Comparison of ENCODE assay signal across 20 cellular contexts in the genomic region with DNA sequence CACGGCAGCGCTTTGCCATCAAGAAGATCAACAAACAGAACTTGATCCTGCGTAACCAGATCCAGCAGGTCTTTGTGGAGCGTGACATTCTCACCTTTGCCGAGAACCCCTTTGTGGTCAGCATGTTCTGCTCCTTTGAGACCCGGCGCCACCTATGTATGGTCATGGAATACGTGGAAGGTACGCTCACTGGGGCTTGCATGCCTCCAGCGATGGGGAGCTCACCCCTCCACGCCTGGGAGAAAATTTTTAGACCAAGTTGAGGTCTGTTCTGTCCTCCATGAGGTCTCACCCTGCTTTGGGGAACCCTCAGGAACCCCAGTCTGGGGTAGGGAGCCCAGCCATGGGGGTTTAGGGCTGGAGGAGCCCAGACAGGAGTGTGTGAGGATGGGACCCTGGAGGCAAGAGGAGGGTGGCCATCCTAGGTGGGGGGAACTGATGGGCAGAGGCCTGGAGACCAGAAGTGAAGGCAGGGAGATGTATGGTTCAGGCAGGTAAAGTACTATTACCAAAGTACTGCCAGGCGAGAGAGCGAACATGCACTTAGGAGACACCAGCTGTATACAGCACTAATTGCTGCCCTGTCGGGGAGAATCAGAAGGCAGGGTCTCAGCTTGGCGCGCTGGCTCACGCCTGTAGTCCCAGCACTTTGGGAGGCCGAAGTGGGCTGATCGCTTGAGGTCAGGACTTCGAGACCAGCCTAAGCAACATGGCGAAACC. TPM values are rescaled to one million over a fixed set of nuclear protein-coding genes. Genes with fewer than 3 reads are reported as not detected.
DNase-seq lines count a peak whose midpoint lies in the region; ATAC-seq, FAIRE-seq and TF ChIP-seq lines count a peak whose summit lies in the region.
"Had no signal": no experiment of that assay in that cellular context is flagged by ENCODE, and none has a peak within 500 bp of the region (broad histone marks: within the 10 kb centered on the region; RNA-seq: fewer than 3 reads in every experiment).

No MANE protein-coding gene starts in this region.

- no peaks in the 10 kb centered on the region for H3K4me1 Mint-ChIP-seq in activated naive CD8-positive, alpha-beta T cell treated with anti-CD3 and anti-CD28 coated beads for 36 hours
- no peaks in the 10 kb centered on the region for H3K4me1 Mint-ChIP-seq in activated naive CD8-positive, alpha-beta T cell treated with anti-CD3 and anti-CD28 coated beads, Interleukin-2, amount 50 U/mL, for 24 hours
- peaks cover 4% of the 10 kb centered on the region for H3K4me1 Mint-ChIP-seq in progenitor cell of endocrine pancreas (ENCODE audit: low read depth)
- H3K4me1 Mint-ChIP-seq in endothelial cell (ENCODE audit: unreplicated experiment) = no peaks in the 10 kb centered on the region
- H3K4me1 Mint-ChIP-seq: B cell had no signal

- H3K79me1 ChIP-seq in H1 (ENCODE audit: low read depth, low read length) = no peaks in the 10 kb centered on the region

- 92% methylated on average over 21 of the region's 21 CpGs; no CpG with 5 or more reads in 1 of the 2 experiments for WGBS in H1 (ENCODE audit: extremely low coverage in 1 of 2, insufficient coverage in 1 of 2, insufficient read length in 1 of 2, insufficient replicate concordance in 2 of 2, low coverage in 1 of 2, low lambda C conversion rate in 2 of 2, missing lambda C conversion rate in 1 of 2), 2 experiments

- no peak for TF ChIP-seq CTCF in H1 (IDR thresholded peaks at IDR 0.05; ENCODE audit: control extremely low read depth in 1 of 3, insufficient read depth in 1 of 3, low read depth in 1 of 3, low read length in 3 of 3)
- no peak for TF ChIP-seq CTCF in progenitor cell of endocrine pancreas (IDR thresholded peaks at IDR 0.05; ENCODE audit: unreplicated experiment)
- no peak for TF ChIP-seq CTCF in endothelial cell (IDR thresholded peaks at IDR 0.05; ENCODE audit: unreplicated experiment)

- CTCF ChIA-PET in H1 (lab: Charles Lee; ENCODE audit: partially characterized antibody) = interaction anchor here (0.7 to 1.6 kb wide), 3 partner anchors 14 to 72 kb away, joined by 3 to 4 read pairs (median 3); no protein-coding TSS in a partner anchor

- no peak overlapping the region for H2BK20ac ChIP-seq in H1 (ENCODE audit: low read length)

- H3K27me3 ChIP-seq in H1 (replicated peaks in 1 of 4; ENCODE audit: control insufficient read depth in 3 of 4, extremely low read depth in 1 of 4, insufficient read depth in 3 of 4, low read length in 3 of 4) = no peaks in the 10 kb centered on the region

- TF ChIP-seq RAD21 in H1 (IDR thresholded peaks at IDR 0.05 in 1 of 2, conservative IDR thresholded peaks at IDR 0.05 in 1 of 2; ENCODE audit: low read depth in 2 of 2, low read length in 2 of 2) = no peak

- H3K9me3 ChIP-seq in H1 (ENCODE audit: insufficient read depth in 2 of 2, low read depth in 1 of 2, low read length in 1 of 2) = no peaks in the 10 kb centered on the region
- H3K9me3 ChIP-seq: Caco-2, HAP-1 had no signal

- no peak overlapping the region for H4K91ac ChIP-seq in H1 (replicated peaks; ENCODE audit: insufficient read length, low read length)

- no peak for ATAC-seq in activated naive CD8-positive, alpha-beta T cell treated with anti-CD3 and anti-CD28 coated beads, Interleukin-2, amount 50 U/mL, for 24 hours
- no peak for ATAC-seq in GM21786 (IDR thresholded peaks at IDR 0.05; ENCODE audit: unreplicated experiment)
- ATAC-seq: CD8-positive, alpha-beta T cell had no signal

- no peak overlapping the region for H3K9ac ChIP-seq in H1 (replicated peaks in 1 of 4; ENCODE audit: extremely low read depth in 1 of 4, low read depth in 3 of 4, low read length in 3 of 4)

- no peak overlapping the region for H3K23ac ChIP-seq in H1 (ENCODE audit: insufficient read length)

- H3K18ac ChIP-seq in H1 (ENCODE audit: extremely low read depth, low read length) = no peak overlapping the region

- no peak overlapping the region for H3K56ac ChIP-seq in H1 (replicated peaks; ENCODE audit: insufficient read length, low read depth, low read length)

- no peak overlapping the region for H2AFZ ChIP-seq in H1 (ENCODE audit: low read length)

- H2AK5ac ChIP-seq in H1 (ENCODE audit: low read depth, low read length) = no peak overlapping the region

- H4K5ac ChIP-seq in H1 (ENCODE audit: insufficient read length, low read depth, low read length) = no peak overlapping the region

- H2BK12ac ChIP-seq in H1 (ENCODE audit: low read depth, low read length) = no peak overlapping the region

- H3K27ac ChIP-seq in H1 (ENCODE audit: low read depth, low read length) = no peak overlapping the region
- H3K27ac ChIP-seq: HL-60 had no signal

- peaks cover 16% of the 10 kb centered on the region for H3K36me3 Mint-ChIP-seq in activated naive CD8-positive, alpha-beta T cell treated with anti-CD3 and anti-CD28 coated beads for 36 hours
- H3K36me3 Mint-ChIP-seq in activated naive CD8-positive, alpha-beta T cell treated with anti-CD3 and anti-CD28 coated beads, Interleukin-2, amount 50 U/mL, for 24 hours (ENCODE audit: low read depth) = peaks cover 32% of the 10 kb centered on the region
- peaks cover 15% of the 10 kb centered on the region for H3K36me3 Mint-ChIP-seq in progenitor cell of endocrine pancreas (ENCODE audit: insufficient read depth)
- H3K36me3 Mint-ChIP-seq in endothelial cell (ENCODE audit: low read depth, unreplicated experiment) = no peaks in the 10 kb centered on the region

- no peak overlapping the region for H3K14ac ChIP-seq in H1 (ENCODE audit: insufficient read length)

- H3K4me2 ChIP-seq in H1 (ENCODE audit: insufficient read depth in 1 of 2, low read depth in 2 of 2, low read length in 2 of 2) = no peak overlapping the region

- peak overlapping the region; percentile 71; the same call in 1 of the 2 replicates for H4K8ac ChIP-seq in H1 (ENCODE audit: extremely low read depth, insufficient read depth, low read length)

- no peaks in the 10 kb centered on the region for H3K23me2 ChIP-seq in H1 (ENCODE audit: low read depth, low read length)

- TF ChIP-seq POLR2A in H1 (IDR thresholded peaks at IDR 0.05; ENCODE audit: control extremely low read depth in 1 of 2, low read depth in 2 of 2, low read length in 2 of 2) = no peak

- H2BK120ac ChIP-seq in H1 (replicated peaks; ENCODE audit: low read depth, low read length) = no peak overlapping the region

- no peak for TF ChIP-seq EP300 in H1 (IDR thresholded peaks at IDR 0.05; ENCODE audit: borderline replicate concordance in 1 of 2, low read depth in 2 of 2, low read length in 2 of 2)

- H3K27me3 Mint-ChIP-seq in activated naive CD8-positive, alpha-beta T cell treated with anti-CD3 and anti-CD28 coated beads for 36 hours = no peaks in the 10 kb centered on the region
- no peaks in the 10 kb centered on the region for H3K27me3 Mint-ChIP-seq in activated naive CD8-positive, alpha-beta T cell treated with anti-CD3 and anti-CD28 coated beads, Interleukin-2, amount 50 U/mL, for 24 hours
- H3K27me3 Mint-ChIP-seq in progenitor cell of endocrine pancreas (no peaks in the 10 kb centered on the region), endothelial cell (ENCODE audit: unreplicated experiment) (peaks cover 8% of the 10 kb centered on the region)
- H3K27me3 Mint-ChIP-seq: B cell had no signal

- H2BK5ac ChIP-seq in H1 (ENCODE audit: low read depth, low read length) = no peak overlapping the region

- peak overlapping the region; percentile 20 for H3K27ac Mint-ChIP-seq in activated naive CD8-positive, alpha-beta T cell treated with anti-CD3 and anti-CD28 coated beads for 36 hours
- H3K27ac Mint-ChIP-seq in activated naive CD8-positive, alpha-beta T cell treated with anti-CD3 and anti-CD28 coated beads, Interleukin-2, amount 50 U/mL, for 24 hours = no peak overlapping the region
- H3K27ac Mint-ChIP-seq in progenitor cell of endocrine pancreas (peak overlapping the region; percentile 67), endothelial cell (ENCODE audit: unreplicated experiment) (no peak overlapping the region)
- H3K27ac Mint-ChIP-seq: B cell; CD8-positive, alpha-beta T cell; HFFc6 had no signal

- H3K4me3 ChIP-seq in H1 (ENCODE audit: extremely low read depth in 1 of 4, insufficient read depth in 2 of 4, low read depth in 3 of 4, low read length in 4 of 4) = no peak overlapping the region
- H3K4me3 ChIP-seq: HAP-1 had no signal

- H3K79me2 ChIP-seq in H1 (ENCODE audit: control insufficient read depth in 1 of 2, insufficient read depth in 2 of 2, low read length in 2 of 2) = no peaks in the 10 kb centered on the region

- no peak for DNase-seq in activated naive CD8-positive, alpha-beta T cell treated with anti-CD3 and anti-CD28 coated beads for 36 hours
- DNase-seq in activated naive CD8-positive, alpha-beta T cell treated with anti-CD3 and anti-CD28 coated beads, Interleukin-2, amount 50 U/mL, for 24 hours = no peak
- DNase-seq in COLO668 (lab: John Stamatoyannopoulos, UW; ENCODE audit: unreplicated experiment) (peak; percentile 15), H1 (ENCODE audit: low read depth in 1 of 2, low spot score in 2 of 2) (no peak), progenitor cell of endocrine pancreas (ENCODE audit: low spot score, unreplicated experiment) (no peak), endothelial cell (ENCODE audit: low spot score) (no peak)
- no peak for DNase-seq in activated naive CD4-positive, alpha-beta T cell treated with Interleukin-2 at 50 U/mL for 16 hours
- DNase-seq: C1 segment of cervical spinal cord; Caco-2; CD8-positive, alpha-beta T cell; GOT3; HFFc6; IMR-90; KG1 had no signal

- no peak overlapping the region for H2BK15ac ChIP-seq in H1 (ENCODE audit: low read length)

- H3K4me3 Mint-ChIP-seq in activated naive CD8-positive, alpha-beta T cell treated with anti-CD3 and anti-CD28 coated beads for 36 hours = no peak overlapping the region
- H3K4me3 Mint-ChIP-seq in activated naive CD8-positive, alpha-beta T cell treated with anti-CD3 and anti-CD28 coated beads, Interleukin-2, amount 50 U/mL, for 24 hours = no peak overlapping the region
- no peak overlapping the region for H3K4me3 Mint-ChIP-seq in progenitor cell of endocrine pancreas (ENCODE audit: low read depth)
- H3K4me3 Mint-ChIP-seq in endothelial cell (ENCODE audit: unreplicated experiment) = no peak overlapping the region
- H3K4me3 Mint-ChIP-seq: B cell; CD8-positive, alpha-beta T cell; HFFc6 had no signal

- H3K36me3 ChIP-seq in H1 (ENCODE audit: control insufficient read depth in 2 of 4, insufficient read depth in 4 of 4, low read length in 3 of 4) = peaks cover 0 to 15% (median 8%) of the 10 kb centered on the region in 4 experiments; a peak in 6 of 8 replicates

- H3K4me1 ChIP-seq in H1 (replicated peaks in 1 of 4; ENCODE audit: control insufficient read depth in 3 of 4, insufficient read depth in 4 of 4, low read length in 3 of 4) = no peaks in the 10 kb centered on the region
- H3K4me1 ChIP-seq: HAP-1 had no signal

- H3K9me3 Mint-ChIP-seq in activated naive CD8-positive, alpha-beta T cell treated with anti-CD3 and anti-CD28 coated beads for 36 hours = no peaks in the 10 kb centered on the region
- H3K9me3 Mint-ChIP-seq in activated naive CD8-positive, alpha-beta T cell treated with anti-CD3 and anti-CD28 coated beads, Interleukin-2, amount 50 U/mL, for 24 hours = no peaks in the 10 kb centered on the region
- H3K9me3 Mint-ChIP-seq in progenitor cell of endocrine pancreas (ENCODE audit: low read depth) (no peaks in the 10 kb centered on the region), endothelial cell (ENCODE audit: unreplicated experiment) (no peaks in the 10 kb centered on the region)
- H3K9me3 Mint-ChIP-seq: CD8-positive, alpha-beta T cell; HFFc6 had no signal

- no peak overlapping the region for H3K4ac ChIP-seq in H1 (replicated peaks; ENCODE audit: insufficient read length, low read depth, low read length)

- FAIRE-seq in H1 (lab: Jason Lieb, UNC) = no peak
- FAIRE-seq: GM18507 had no signal

- POLR2A ChIA-PET in H1 (lab: Charles Lee; ENCODE audit: partially characterized antibody) = interaction anchor here (0.7 to 1.2 kb wide), 3 partner anchors 10 to 150 kb away, joined by 3 to 4 read pairs (median 3); partner anchors contain the start of gene JUND

- H4K20me1 ChIP-seq in H1 (replicated peaks in 1 of 2; ENCODE audit: control insufficient read depth in 1 of 2, insufficient read depth in 2 of 2, low read length in 2 of 2) = peaks cover 0 to 2% of the 10 kb centered on the region in 2 experiments

RNA-seq across cellular contexts. Expression of gene PIK3R2, which starts 22.3 kb away (rescaled TPM):
- 10 to 100 TPM; 18.5 to 21.1 TPM for total RNA-seq in activated naive CD8-positive, alpha-beta T cell treated with anti-CD3 and anti-CD28 coated beads for 36 hours
- total RNA-seq in H1 (2021; fragmentation: NEBNext Ultra II Directional; extraction: Animal tissue kit (Norgen Biotek cat#: 25700)) = 53.8 and 57.1 TPM in 2 replicates
- 21.7 and 31.4 TPM in 2 replicates for polyA plus RNA-seq in H1 (2011; rRNA removed)
- 20.2 TPM for polyA plus RNA-seq in H1 (2011; cell fraction: cytosol; rRNA removed)
- polyA plus RNA-seq in H1 (2011; cell fraction: nucleus; rRNA removed) = 29.8 TPM
- 24.6 to 46.9 TPM (median 34.0 TPM) in 4 replicates for polyA plus RNA-seq in H1 (2012, experiment 1 of 2)
- polyA plus RNA-seq in H1 (2012, experiment 2 of 2) = 33.2 TPM
- 45.8 TPM for polyA plus RNA-seq in H1 (2013, experiment 1 of 2)
- 45.9 TPM for polyA plus RNA-seq in H1 (2013, experiment 2 of 2)
- 15.2 and 18.5 TPM in 2 replicates for polyA minus RNA-seq in H1 (2011; rRNA and poly(A)+ RNA removed)
- 37.8 TPM for polyA minus RNA-seq in H1 (2011; cell fraction: cytosol; rRNA and poly(A)+ RNA removed)
- polyA minus RNA-seq in H1 (2011; cell fraction: nucleus; rRNA and poly(A)+ RNA removed) = 21.7 TPM
- total RNA-seq in progenitor cell of endocrine pancreas (58.9 and 61.2 TPM in 2 replicates), endothelial cell (ENCODE audit: unreplicated experiment) (28.0 TPM)

RNA-seq across cellular contexts. Expression of gene MAST3, which starts 33.1 kb away (rescaled TPM):
- total RNA-seq in activated naive CD8-positive, alpha-beta T cell treated with anti-CD3 and anti-CD28 coated beads for 36 hours = 10 to 100 TPM; 11.8 to 14.4 TPM
- 9.0 TPM in 2 replicates for total RNA-seq in H1 (2021; fragmentation: NEBNext Ultra II Directional; extraction: Animal tissue kit (Norgen Biotek cat#: 25700))
- polyA plus RNA-seq in H1 (2011; rRNA removed) = 3.4 and 5.5 TPM in 2 replicates
- polyA plus RNA-seq in H1 (2011; cell fraction: cytosol; rRNA removed) = 1.5 TPM
- 7.7 TPM for polyA plus RNA-seq in H1 (2011; cell fraction: nucleus; rRNA removed)
- polyA plus RNA-seq in H1 (2012, experiment 1 of 2) = 3.2 to 5.5 TPM (median 4.8 TPM) in 4 replicates
- polyA plus RNA-seq in H1 (2012, experiment 2 of 2) = 3.0 TPM
- polyA plus RNA-seq in H1 (2013, experiment 1 of 2) = 3.4 TPM
- 3.1 TPM for polyA plus RNA-seq in H1 (2013, experiment 2 of 2)
- 4.8 and 5.0 TPM in 2 replicates for polyA minus RNA-seq in H1 (2011; rRNA and poly(A)+ RNA removed)
- 6.1 TPM for polyA minus RNA-seq in H1 (2011; cell fraction: cytosol; rRNA and poly(A)+ RNA removed)
- polyA minus RNA-seq in H1 (2011; cell fraction: nucleus; rRNA and poly(A)+ RNA removed) = 7.4 TPM
- total RNA-seq in progenitor cell of endocrine pancreas (10.7 and 11.1 TPM in 2 replicates), endothelial cell (ENCODE audit: unreplicated experiment) (3.9 TPM)

RNA-seq across cellular contexts. Expression of gene IFI30, which starts 42.9 kb away (rescaled TPM):
- 10 to 100 TPM; 24.7 to 28.1 TPM for total RNA-seq in activated naive CD8-positive, alpha-beta T cell treated with anti-CD3 and anti-CD28 coated beads for 36 hours
- total RNA-seq in H1 (2021; fragmentation: NEBNext Ultra II Directional; extraction: Animal tissue kit (Norgen Biotek cat#: 25700)) = 25.9 and 28.9 TPM in 2 replicates
- 59.5 and 62.4 TPM in 2 replicates for polyA plus RNA-seq in H1 (2011; rRNA removed)
- 58.0 TPM for polyA plus RNA-seq in H1 (2011; cell fraction: cytosol; rRNA removed)
- 51.4 TPM for polyA plus RNA-seq in H1 (2011; cell fraction: nucleus; rRNA removed)
- 25.3 to 49.4 TPM (median 43.4 TPM) in 4 replicates for polyA plus RNA-seq in H1 (2012, experiment 1 of 2)
- polyA plus RNA-seq in H1 (2012, experiment 2 of 2) = 54.5 TPM
- polyA plus RNA-seq in H1 (2013, experiment 1 of 2) = 60.7 TPM
- 66.1 TPM for polyA plus RNA-seq in H1 (2013, experiment 2 of 2)
- polyA minus RNA-seq in H1 (2011; rRNA and poly(A)+ RNA removed) = 39.9 and 40.8 TPM in 2 replicates
- polyA minus RNA-seq in H1 (2011; cell fraction: cytosol; rRNA and poly(A)+ RNA removed) = 26.3 TPM
- 15.6 TPM for polyA minus RNA-seq in H1 (2011; cell fraction: nucleus; rRNA and poly(A)+ RNA removed)
- total RNA-seq in progenitor cell of endocrine pancreas (not detected in 2 replicates), endothelial cell (ENCODE audit: unreplicated experiment) (not detected)

RNA-seq across cellular contexts. Expression of gene IL12RB1, which starts 43.9 kb away (rescaled TPM):
- total RNA-seq in activated naive CD8-positive, alpha-beta T cell treated with anti-CD3 and anti-CD28 coated beads for 36 hours = 10 to 100 TPM; 26.5 to 26.9 TPM
- total RNA-seq in H1 (2021; fragmentation: NEBNext Ultra II Directional; extraction: Animal tissue kit (Norgen Biotek cat#: 25700)) = not detected in 2 replicates
- 0.03 and 0.06 TPM in 2 replicates for polyA plus RNA-seq in H1 (2011; rRNA removed)
- not detected for polyA plus RNA-seq in H1 (2011; cell fraction: cytosol; rRNA removed)
- polyA plus RNA-seq in H1 (2011; cell fraction: nucleus; rRNA removed) = not detected
- not detected in 4 replicates for polyA plus RNA-seq in H1 (2012, experiment 1 of 2)
- polyA plus RNA-seq in H1 (2012, experiment 2 of 2) = not detected
- not detected for polyA plus RNA-seq in H1 (2013, experiment 1 of 2)
- polyA plus RNA-seq in H1 (2013, experiment 2 of 2) = not detected
- not detected in 2 replicates for polyA minus RNA-seq in H1 (2011; rRNA and poly(A)+ RNA removed)
- polyA minus RNA-seq in H1 (2011; cell fraction: cytosol; rRNA and poly(A)+ RNA removed) = not detected
- not detected for polyA minus RNA-seq in H1 (2011; cell fraction: nucleus; rRNA and poly(A)+ RNA removed)
- not detected in 2 replicates for total RNA-seq in progenitor cell of endocrine pancreas
- total RNA-seq in endothelial cell (ENCODE audit: unreplicated experiment) = not detected
- total RNA-seq: A172, Caco-2, IMR-90 had no signal
- polyA plus RNA-seq: IMR-90 had no signal

Comparison
In these comparisons a context has a peak if more than half of its experiments do, and no peak if none do; other contexts are left out.
1. H3K27ac Mint-ChIP-seq: peak in activated naive CD8-positive, alpha-beta T cell treated with anti-CD3 and anti-CD28 coated beads for 36 hours (single experiment) and progenitor cell of endocrine pancreas (single experiment); none in activated naive CD8-positive, alpha-beta T cell treated with anti-CD3 and anti-CD28 coated beads, Interleukin-2, amount 50 U/mL, for 24 hours (single experiment) and endothelial cell (single experiment).
2. RNA of gene IFI30, which starts 42.9 kb away (total RNA-seq): 25.9 to 28.9 TPM in H1 and 24.7 to 28.1 TPM in activated naive CD8-positive, alpha-beta T cell treated with anti-CD3 and anti-CD28 coated beads for 36 hours; not detected in endothelial cell (single experiment) and not detected in progenitor cell of endocrine pancreas; every median in the first group is over 10 times any median in the second.